In genomic region chr2:176934131-176934530, GRCh38 we compare ENCODE assay signal across 28 cellular contexts.
"Had no signal": no experiment of that assay in that cellular context is flagged by ENCODE, and none has a peak within 500 bp of the region (broad histone marks: within the 10 kb centered on the region; RNA-seq: fewer than 3 reads in every experiment).

No MANE protein-coding gene starts in this region.

- H3K27me3 Mint-ChIP-seq: activated B cell treated with CpG ODN at 0.5 μM for 24 hours; activated naive CD8-positive, alpha-beta T cell; central memory CD8-positive, alpha-beta T cell had no signal

- H3K4me3 Mint-ChIP-seq: activated B cell treated with CpG ODN at 0.5 μM for 24 hours; activated CD4-positive, alpha-beta memory T cell treated with anti-CD3 and anti-CD28 coated beads, Interleukin-2, amount 10 ng/mL, durations not matched to agents 7 days and 5 days; activated naive CD4-positive, alpha-beta T cell treated with anti-CD3 and anti-CD28 coated beads for 36 hours; activated naive CD8-positive, alpha-beta T cell; activated T-helper 17 cell treated with anti-CD3 and anti-CD28 coated beads, Interleukin-2, amount 50 U/mL, for 72 hours; brain; central memory CD8-positive, alpha-beta T cell; T-helper 17 cell had no signal

- DNase-seq: activated B cell treated with CpG ODN at 0.5 μM for 24 hours; activated CD4-positive, alpha-beta memory T cell treated with anti-CD3 and anti-CD28 coated beads, Interleukin-2, amount 10 ng/mL, durations not matched to agents 7 days and 5 days; activated CD4-positive, alpha-beta T cell treated with anti-CD3 and anti-CD28 coated beads for 1 hour; activated CD4-positive, alpha-beta T cell treated with anti-CD3 and anti-CD28 coated beads, Interleukin-2, amount 50 U/mL, for 1 hour; activated gamma-delta T cell; activated naive CD4-positive, alpha-beta T cell treated with anti-CD3 and anti-CD28 coated beads for 36 hours; activated T-cell treated with anti-CD3 and anti-CD28 coated beads for 4 hours; activated T-cell treated with anti-CD3 and anti-CD28 coated beads, Interleukin-2, amount 50 U/mL, for 48 hours; amygdala; cortex of kidney; Kasumi-1; MV-4-11; NCI-H1105 treated with DMSO at 0.1 percent for 48 hours; NCI-H1436 treated with DMSO at 0.1 percent for 48 hours; NCI-H187; NCI-H2081; NCI-H510A treated with DMSO at 0.1 percent for 48 hours; NCI-H69; SHP77; T-helper 17 cell; T-helper 9 cell had no signal

- H3K9me3 Mint-ChIP-seq: activated naive CD4-positive, alpha-beta T cell treated with anti-CD3 and anti-CD28 coated beads for 36 hours; activated T-helper 17 cell treated with anti-CD3 and anti-CD28 coated beads, Interleukin-2, amount 50 U/mL, for 72 hours; central memory CD8-positive, alpha-beta T cell had no signal

- ATAC-seq: activated T-helper 17 cell treated with anti-CD3 and anti-CD28 coated beads, Interleukin-2, amount 50 U/mL, for 72 hours; T-helper 17 cell had no signal

- H3K36me3 Mint-ChIP-seq: activated naive CD8-positive, alpha-beta T cell; brain had no signal

- H3K27ac Mint-ChIP-seq: activated B cell treated with CpG ODN at 0.5 μM for 24 hours; activated CD4-positive, alpha-beta memory T cell treated with anti-CD3 and anti-CD28 coated beads, Interleukin-2, amount 10 ng/mL, durations not matched to agents 7 days and 5 days; activated naive CD4-positive, alpha-beta T cell treated with anti-CD3 and anti-CD28 coated beads for 36 hours; activated naive CD8-positive, alpha-beta T cell; activated T-helper 17 cell treated with anti-CD3 and anti-CD28 coated beads, Interleukin-2, amount 50 U/mL, for 72 hours; brain; T-helper 17 cell had no signal

- FAIRE-seq: astrocyte, RCC 7860, TTC549 had no signal
